Comparison of ENCODE assay signal across 22 cellular contexts in genomic region chr2:189860161-189860560, GRCh38.
A peak's percentile ranks its signal among the peaks of the same experiment; 100 is the strongest.
DNase-seq lines count a peak whose midpoint lies in the region; ATAC-seq, FAIRE-seq and TF ChIP-seq lines count a peak whose summit lies in the region.
"Had no signal": no experiment of that assay in that cellular context is flagged by ENCODE, and none has a peak within 500 bp of the region (broad histone marks: within the 10 kb centered on the region; RNA-seq: fewer than 3 reads in every experiment).

No MANE protein-coding gene starts in this region.

- H3K9me3 Mint-ChIP-seq in osteocyte (ENCODE audit: unreplicated experiment) = peaks cover 8% of the 10 kb centered on the region
- H3K9me3 Mint-ChIP-seq: CD4-positive, alpha-beta memory T cell had no signal

- H3K4me3 Mint-ChIP-seq in osteocyte (ENCODE audit: unreplicated experiment) = no peak overlapping the region
- H3K4me3 Mint-ChIP-seq: CD4-positive, alpha-beta memory T cell had no signal

- no peak overlapping the region for H3K4me3 ChIP-seq in bronchial epithelial cell (ENCODE audit: low read depth, low read length)
- H3K4me3 ChIP-seq in fibroblast of mammary gland (ENCODE audit: control insufficient read depth, low read depth, low read length) = no peak overlapping the region
- H3K4me3 ChIP-seq: A549, SK-N-MC had no signal

- peaks cover 2% of the 10 kb centered on the region for H3K36me3 ChIP-seq in bronchial epithelial cell (ENCODE audit: control insufficient read depth, insufficient read depth, low read length)

- H3K27me3 Mint-ChIP-seq in osteocyte (ENCODE audit: unreplicated experiment) = no peaks in the 10 kb centered on the region
- H3K27me3 Mint-ChIP-seq: CD4-positive, alpha-beta memory T cell had no signal

- peak; percentile 53 for DNase-seq in HCEC 1CT
- peak; percentile 19 for DNase-seq in bronchial epithelial cell (ENCODE audit: low read depth)
- peak; percentile 19 for DNase-seq in fibroblast of mammary gland (ENCODE audit: low read depth)
- no peak for DNase-seq in osteocyte (ENCODE audit: extremely low spot score, unreplicated experiment)
- DNase-seq in RPMI8226 = no peak
- DNase-seq in SW480 (ENCODE audit: low spot score) = no peak
- DNase-seq: C1 segment of cervical spinal cord; CD4-positive, alpha-beta memory T cell; COR-L47; GF-D8; H7; KBM-7; MM.1S; NCI-H2029 treated with DMSO at 0.1 percent for 48 hours; NCI-H2227 treated with DMSO at 0.1 percent for 48 hours; NCI-H526 treated with DMSO at 0.1 percent for 48 hours; SHP77 treated with DMSO at 0.1 percent for 48 hours had no signal

- TF ChIP-seq CTCF in bronchial epithelial cell (IDR thresholded peaks at IDR 0.05; ENCODE audit: insufficient read depth, low read length, severe bottlenecking) (no peak), fibroblast of mammary gland (conservative IDR thresholded peaks at IDR 0.05; ENCODE audit: control insufficient read depth, insufficient read depth, low read depth, low read length) (no peak), osteocyte (IDR thresholded peaks at IDR 0.05) (no peak)

- peaks cover 21% of the 10 kb centered on the region for H3K4me1 Mint-ChIP-seq in osteocyte (ENCODE audit: unreplicated experiment)
- H3K4me1 Mint-ChIP-seq: CD4-positive, alpha-beta memory T cell had no signal

- no peak for FAIRE-seq in bronchial epithelial cell (lab: Jason Lieb, UNC)
- FAIRE-seq: A549, GM12892, HTR-8/SVneo had no signal

- H3K36me3 Mint-ChIP-seq in osteocyte (ENCODE audit: unreplicated experiment) = peaks cover 33% of the 10 kb centered on the region

- no peak for ATAC-seq in HG02840 (IDR thresholded peaks at IDR 0.05; ENCODE audit: low FRiP score, unreplicated experiment)
- ATAC-seq: A549 had no signal

- H3K27ac Mint-ChIP-seq in osteocyte (ENCODE audit: unreplicated experiment) = peak overlapping the region; percentile 50
- H3K27ac Mint-ChIP-seq: CD4-positive, alpha-beta memory T cell had no signal

- no peaks in the 10 kb centered on the region for H3K27me3 ChIP-seq in bronchial epithelial cell (ENCODE audit: control insufficient read depth, insufficient read depth, low read length)

Comparison
In these comparisons a context has a peak if more than half of its experiments do, and no peak if none do; other contexts are left out.
1. DNase-seq: peak in HCEC 1CT (single experiment), bronchial epithelial cell (single experiment) and fibroblast of mammary gland (single experiment); none in osteocyte (single experiment), RPMI8226 (single experiment) and SW480 (single experiment).